In genomic region chr14:101962503-101962874, GRCh38 we compare ENCODE assay signal across 8 cellular contexts. TPM values are rescaled to one million over a fixed set of nuclear protein-coding genes. Genes with fewer than 3 reads are reported as not detected.
DNase-seq lines count a peak whose midpoint lies in the region; ATAC-seq, FAIRE-seq and TF ChIP-seq lines count a peak whose summit lies in the region.

No MANE protein-coding gene starts in this region.

- peaks cover 2% of the 10 kb centered on the region for H3K36me3 Mint-ChIP-seq in neural crest cell (ENCODE audit: low read depth)

- ATAC-seq in sciatic nerve = no peak
- no peak for ATAC-seq in HG03520 (IDR thresholded peaks at IDR 0.05; ENCODE audit: unreplicated experiment)

- H3K27me3 Mint-ChIP-seq in neural crest cell (ENCODE audit: low read depth) = peaks cover 2% of the 10 kb centered on the region

- TF ChIP-seq CTCF in neural crest cell (conservative IDR thresholded peaks at IDR 0.05) = no peak
- no peak for TF ChIP-seq CTCF in D721Med (IDR thresholded peaks at IDR 0.05; ENCODE audit: insufficient read depth, missing control alignments)

- no peaks in the 10 kb centered on the region for H3K9me3 Mint-ChIP-seq in neural crest cell

- H3K4me3 Mint-ChIP-seq in neural crest cell = peak overlapping the region; percentile 76

- FAIRE-seq in D721Med (lab: Jason Lieb, UNC) = no peak

- peak; percentile 96 for DNase-seq in DMS53 (lab: John Stamatoyannopoulos, UW)
- DNase-seq in NCI-H2227 treated with DMSO at 0.1 percent for 48 hours (lab: John Stamatoyannopoulos, UW) = peak; percentile 50
- no peak for DNase-seq in neural crest cell (ENCODE audit: low read depth, low spot score)
- no peak for DNase-seq in sciatic nerve (ENCODE audit: low spot score)
- no peak for DNase-seq in D721Med (ENCODE audit: insufficient read length, low spot score)
- no peak for DNase-seq in T-helper 2 cell

- peak overlapping the region; percentile 86 for H3K27ac ChIP-seq in cingulate gyrus (ENCODE audit: low read depth, low read length)

- intact Hi-C loops in sciatic nerve (cut with DNase I) = no loop called here

- peaks cover 34% of the 10 kb centered on the region for H3K4me1 Mint-ChIP-seq in neural crest cell

- H3K27ac Mint-ChIP-seq in neural crest cell (ENCODE audit: unreplicated experiment) = no peak overlapping the region

RNA-seq across cellular contexts. Expression of gene DYNC1H1, which starts 1.9 kb away (rescaled TPM):
- total RNA-seq in neural crest cell (518 and 528 TPM in 2 replicates), sciatic nerve (496 TPM)

Comparison
In these comparisons a context has a peak if more than half of its experiments do, and no peak if none do; other contexts are left out.
1. DNase-seq: peak in DMS53 (single experiment) and NCI-H2227 treated with DMSO at 0.1 percent for 48 hours (single experiment); none in neural crest cell (single experiment), sciatic nerve (single experiment), D721Med (single experiment) and T-helper 2 cell (0 of 5).